Comparison of ENCODE assay signal across 8 cellular contexts in genomic region chr5:5340206-5340729, GRCh38.
A peak's percentile ranks its signal among the peaks of the same experiment; 100 is the strongest.
DNase-seq lines count a peak whose midpoint lies in the region; ATAC-seq, FAIRE-seq and TF ChIP-seq lines count a peak whose summit lies in the region.

No MANE protein-coding gene starts in this region.

- H2AFZ ChIP-seq in SK-N-SH (ENCODE audit: low read depth), result peak overlapping the region; percentile 61

- H3K36me3 ChIP-seq in SK-N-SH (replicated peaks in 1 of 2; ENCODE audit: control insufficient read depth in 1 of 2, insufficient read depth in 2 of 2, low read length in 1 of 2), result no peaks in the 10 kb centered on the region

- H3K9ac ChIP-seq in SK-N-SH, result 0 out of 2 replicates have a peak overlapping the region, but pooled peaks have one; percentile 36

- no peak for ATAC-seq in HG02981 (IDR thresholded peaks at IDR 0.05; ENCODE audit: unreplicated experiment)

- CTCF ChIA-PET in SK-N-SH (lab: Yijun Ruan, JAX), result interaction anchor here (0.7 to 1.5 kb wide), 5 partner anchors 11 to 198 kb away, joined by 3 to 6 read pairs (median 5); no protein-coding TSS in a partner anchor

- H3K9me2 ChIP-seq in SK-N-SH, result no peaks in the 10 kb centered on the region

- H3K4me2 ChIP-seq in SK-N-SH, result peak overlapping the region; percentile 71; the same call in 1 of the 2 replicates

- TF ChIP-seq CTCF in SK-N-SH (IDR thresholded peaks at IDR 0.05), result peak; percentile 77
- TF ChIP-seq CTCF in D721Med (IDR thresholded peaks at IDR 0.05; ENCODE audit: insufficient read depth, missing control alignments), result no peak

- H3K4me3 ChIP-seq in SK-N-SH (ENCODE audit: low read depth in 2 of 2, low read length in 1 of 2), result no peak overlapping the region

- no peaks in the 10 kb centered on the region for H3K79me2 ChIP-seq in SK-N-SH (ENCODE audit: insufficient read depth)

- no peaks in the 10 kb centered on the region for H3K27me3 ChIP-seq in SK-N-SH (ENCODE audit: insufficient read depth)

- peak overlapping the region; percentile 65 to 82 for H3K27ac ChIP-seq in SK-N-SH (ENCODE audit: low read depth in 2 of 2, low read length in 1 of 2)

- 6% methylated on average over 15 of the region's 15 CpGs for WGBS in SK-N-SH (ENCODE audit: low lambda C conversion rate)

- H3K9me3 ChIP-seq in SK-N-SH, result no peaks in the 10 kb centered on the region

- peak; percentile 78 to 96 for TF ChIP-seq EP300 in SK-N-SH (IDR thresholded peaks at IDR 0.05; ENCODE audit: borderline replicate concordance in 1 of 2, low read depth in 1 of 2, low read length in 1 of 2)

- H3F3A ChIP-seq in SK-N-SH (replicated peaks; ENCODE audit: insufficient read depth), result peaks cover 25% of the 10 kb centered on the region

- POLR2A ChIA-PET in SK-N-SH (lab: Yijun Ruan, JAX), result interaction anchor here (1.1 kb wide), 1 partner anchor 82 kb away, joined by 3 read pairs; the partner anchor contains the start of gene ICE1

- H3K4me1 ChIP-seq in SK-N-SH (ENCODE audit: control insufficient read depth in 1 of 2, insufficient read depth in 2 of 2, low read depth in 1 of 2, low read length in 1 of 2), result peaks cover 29 to 39% of the 10 kb centered on the region in 2 experiments

- FAIRE-seq in D721Med (lab: Jason Lieb, UNC), result no peak

- peak; percentile 94 for DNase-seq in GM03348 (ENCODE audit: low spot score)
- DNase-seq in SK-N-SH, result peak; percentile 88
- peak in 39 of 42 donors; percentile 13 to 84 (median 53) for DNase-seq in head of caudate nucleus
- peak; percentile 44 for DNase-seq in retina
- no peak for DNase-seq in NCI-H1436 (lab: John Stamatoyannopoulos, UW)
- no peak for DNase-seq in central memory CD4-positive, alpha-beta T cell
- DNase-seq in D721Med (ENCODE audit: insufficient read length, low spot score), result no peak

- intact Hi-C loops in head of caudate nucleus (cut with DNase I), result no loop called here

- no peaks in the 10 kb centered on the region for H4K20me1 ChIP-seq in SK-N-SH (ENCODE audit: insufficient read depth)

- peak; percentile 63 for TF ChIP-seq RAD21 in SK-N-SH (IDR thresholded peaks at IDR 0.05; ENCODE audit: low read length)

TF ChIP-seq in SK-N-SH, 30 proteins besides CTCF, POLR2A, EP300 and RAD21 (continues in another document):
- peak; percentile 75 for TF ChIP-seq ZBTB33 (IDR thresholded peaks at IDR 0.05; ENCODE audit: borderline replicate concordance, low read depth)
- 0 out of 2 replicates have a peak, but pooled peaks have one; percentile 13 for TF ChIP-seq MEF2A (IDR thresholded peaks at IDR 0.05; ENCODE audit: borderline replicate concordance, low read depth)
- TF ChIP-seq CHD2 (IDR thresholded peaks at IDR 0.05; ENCODE audit: low read length, partially characterized antibody), result peak; percentile 93
- no peak for TF ChIP-seq REST (IDR thresholded peaks at IDR 0.05; ENCODE audit: low read depth, low read length)
- TF ChIP-seq ELF1 (IDR thresholded peaks at IDR 0.05), result 0 out of 2 replicates have a peak, but pooled peaks have one; percentile 31
- peak; percentile 94 for TF ChIP-seq MAX (IDR thresholded peaks at IDR 0.05; ENCODE audit: low read depth)
- TF ChIP-seq USF2 (IDR thresholded peaks at IDR 0.05; ENCODE audit: borderline replicate concordance, low read depth, low read length), result no peak
- TF ChIP-seq SMC3 (IDR thresholded peaks at IDR 0.05; ENCODE audit: low read depth, low read length), result peak; percentile 61
- no peak for TF ChIP-seq GABPA (IDR thresholded peaks at IDR 0.05; ENCODE audit: low read depth)
- no peak for TF ChIP-seq EZH2phosphoT487 (IDR thresholded peaks at IDR 0.05; ENCODE audit: borderline replicate concordance, low read depth)
- TF ChIP-seq FOXM1 (IDR thresholded peaks at IDR 0.05; ENCODE audit: low read depth), result peak; percentile 54; the same call in 1 of the 2 replicates
- TF ChIP-seq RCOR1 (IDR thresholded peaks at IDR 0.05; ENCODE audit: low read length), result peak; percentile 97
- TF ChIP-seq MXI1 (IDR thresholded peaks at IDR 0.05; ENCODE audit: low read depth, low read length), result 0 out of 2 replicates have a peak, but pooled peaks have one; percentile 33
- TF ChIP-seq TAF1 (IDR thresholded peaks at IDR 0.05; ENCODE audit: borderline replicate concordance, low read depth, low read length), result no peak
- peak; percentile 97 for TF ChIP-seq TEAD4 (IDR thresholded peaks at IDR 0.05; ENCODE audit: borderline replicate concordance, insufficient read depth)
- no peak for TF ChIP-seq IRF3 (IDR thresholded peaks at IDR 0.05; ENCODE audit: low read depth, low read length)
- TF ChIP-seq SIN3A (IDR thresholded peaks at IDR 0.05; ENCODE audit: borderline replicate concordance, low read depth, low read length), result 0 out of 2 replicates have a peak, but pooled peaks have one; percentile 54
- TF ChIP-seq JUND (IDR thresholded peaks at IDR 0.05), result peak; percentile 97
- peak; percentile 90 for TF ChIP-seq GATA2 (CRISPR knock-in tag; IDR thresholded peaks at IDR 0.05)
- TF ChIP-seq PBX3 (IDR thresholded peaks at IDR 0.05), result peak; percentile 97
- TF ChIP-seq NFIC (IDR thresholded peaks at IDR 0.05; ENCODE audit: borderline replicate concordance), result peak; percentile 46
- TF ChIP-seq FOXJ3 (CRISPR knock-in tag; IDR thresholded peaks at IDR 0.05), result peak; percentile 91

Comparison
In these comparisons a context has a peak if more than half of its experiments do, and no peak if none do; other contexts are left out.
1. DNase-seq: peak in GM03348 (single experiment), SK-N-SH (single experiment), head of caudate nucleus (39 of 42) and retina (single experiment); none in NCI-H1436 (single experiment), central memory CD4-positive, alpha-beta T cell (single experiment) and D721Med (single experiment).